ENCODE assay signal across 25 cellular contexts in the genomic region with DNA sequence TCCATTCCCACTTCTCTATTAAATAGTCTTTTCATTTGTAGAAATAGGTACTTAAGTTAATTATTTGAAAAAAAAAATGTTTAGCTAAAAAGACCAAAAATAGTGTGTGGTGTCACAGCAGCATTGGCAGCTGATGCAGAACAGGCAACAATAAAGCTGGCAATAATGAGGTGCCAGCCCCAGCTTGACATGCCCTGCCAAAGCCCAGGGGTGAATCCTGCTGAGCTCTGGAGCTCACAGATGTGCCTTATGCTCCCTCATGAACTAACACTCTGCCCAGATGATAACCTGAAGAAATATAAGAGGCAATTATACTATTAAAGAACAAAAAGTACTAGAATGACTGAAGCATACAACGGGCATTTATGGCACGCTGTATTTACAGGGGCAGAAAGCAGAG.
DNase-seq lines count a peak whose midpoint lies in the region.
"Had no signal": no experiment of that assay in that cellular context is flagged by ENCODE, and none has a peak within 500 bp of the region (broad histone marks: within the 10 kb centered on the region; RNA-seq: fewer than 3 reads in every experiment).

No MANE protein-coding gene starts in this region.

- no peak overlapping the region for H3K9ac ChIP-seq in stomach smooth muscle (ENCODE audit: low read length in 2 of 2)

- H3K27me3 ChIP-seq in stomach smooth muscle (ENCODE audit: control insufficient read depth in 1 of 2, insufficient read depth in 2 of 2, low read length in 2 of 2) = no peaks in the 10 kb centered on the region
- H3K27me3 ChIP-seq in H7 (ENCODE audit: control insufficient read depth, insufficient read depth, low read length) = no peaks in the 10 kb centered on the region
- H3K27me3 ChIP-seq: hepatocyte, pancreas had no signal

- H3K4me3 ChIP-seq in stomach smooth muscle (ENCODE audit: low read length in 2 of 2) = no peak overlapping the region
- H3K4me3 ChIP-seq in H7 (ENCODE audit: insufficient read depth, low read depth, low read length) = no peak overlapping the region
- H3K4me3 ChIP-seq: GM23338, hepatocyte, pancreas had no signal

- intact Hi-C loops in head of caudate nucleus (cut with DNase I) = no loop called here

- DNase-seq in NCI-H2107 treated with DMSO at 0.1 percent for 48 hours (lab: John Stamatoyannopoulos, UW; ENCODE audit: unreplicated experiment) (peak; percentile 34), NCI-H2107 (lab: John Stamatoyannopoulos, UW) (no peak), NCI-H524 (lab: John Stamatoyannopoulos, UW) (peak; percentile 67 to 88), head of caudate nucleus (peak in 24 of 42 donors; percentile 14 to 78 (median 42)), H7 (no peak), middle frontal gyrus (ENCODE audit: extremely low spot score, low spot score) (no peak)
- DNase-seq in activated effector memory CD4-positive, alpha-beta T cell treated with anti-CD3 and anti-CD28 coated beads, Interleukin-2, amount 50 U/mL, for 16 hours = no peak
- DNase-seq: activated CD4-positive, CD25-positive, alpha-beta regulatory T cell; activated CD8-positive, alpha-beta memory T cell treated with anti-CD3 and anti-CD28 coated beads for 24 hours; activated naive CD4-positive, alpha-beta T cell treated with anti-CD3 and anti-CD28 coated beads, Interleukin-2, amount 50 U/mL, for 16 hours; activated T-cell treated with anti-CD3 and anti-CD28 coated beads, Interleukin-2, amount 50 U/mL, for 48 hours; BE2C; effector memory CD8-positive, alpha-beta T cell; islet precursor cell; mesenchymal stem cell; natural killer cell; NCI-H187 treated with DMSO at 0.1 percent for 48 hours; NCI-H774; pancreas; PC-3; stimulated activated naive CD8-positive, alpha-beta T cell treated with anti-CD3 and anti-CD28 coated beads, Interleukin-15, amount 100 ng/mL, for 72 hours had no signal

- H3K4me1 ChIP-seq in stomach smooth muscle (ENCODE audit: control insufficient read depth, insufficient read depth, low read length) = peaks cover 34% of the 10 kb centered on the region
- H3K4me1 ChIP-seq: BE2C, pancreas had no signal

- peak overlapping the region; percentile 26 for H3K27ac ChIP-seq in stomach smooth muscle (ENCODE audit: low read length)
- H3K27ac ChIP-seq: 22Rv1, hepatocyte, pancreas had no signal

- H3K36me3 ChIP-seq in stomach smooth muscle (ENCODE audit: control insufficient read depth in 2 of 2, insufficient read depth in 2 of 2, low read length in 2 of 2) (no peaks in the 10 kb centered on the region), H7 (replicated peaks; ENCODE audit: control insufficient read depth, insufficient read depth, low read length) (no peaks in the 10 kb centered on the region)
- H3K36me3 ChIP-seq: BE2C, pancreas had no signal

- H3K9me3 ChIP-seq in stomach smooth muscle (ENCODE audit: control insufficient read depth in 2 of 2, low read length in 2 of 2) = no peaks in the 10 kb centered on the region
- H3K9me3 ChIP-seq: BE2C, pancreas had no signal

Comparison
In these comparisons a context has a peak if more than half of its experiments do, and no peak if none do; other contexts are left out.
1. DNase-seq: peak in NCI-H2107 treated with DMSO at 0.1 percent for 48 hours (single experiment), NCI-H524 (2 of 2) and head of caudate nucleus (24 of 42); none in NCI-H2107 (single experiment), H7 (single experiment), activated effector memory CD4-positive, alpha-beta T cell treated with anti-CD3 and anti-CD28 coated beads, Interleukin-2, amount 50 U/mL, for 16 hours (single experiment) and middle frontal gyrus (single experiment).